Comparison of ENCODE assay signal across 16 cellular contexts in genomic region chr2:11998626-11999378, GRCh38.
DNase-seq lines count a peak whose midpoint lies in the region; ATAC-seq and TF ChIP-seq lines count a peak whose summit lies in the region.
"Had no signal": no experiment of that assay in that cellular context is flagged by ENCODE, and none has a peak within 500 bp of the region (broad histone marks: within the 10 kb centered on the region; RNA-seq: fewer than 3 reads in every experiment).

No MANE protein-coding gene starts in this region.

- peaks cover 13% of the 10 kb centered on the region for H3K4me1 Mint-ChIP-seq in activated CD8-positive, alpha-beta T cell treated with anti-CD3 and anti-CD28 coated beads, Interleukin-2, amount 10 ng/mL, durations not matched to agents 7 days and 5 days (ENCODE audit: low read depth)

- peaks cover 2% of the 10 kb centered on the region for H3K36me3 Mint-ChIP-seq in activated CD8-positive, alpha-beta T cell treated with anti-CD3 and anti-CD28 coated beads, Interleukin-2, amount 10 ng/mL, durations not matched to agents 7 days and 5 days (ENCODE audit: low read depth)

- no peaks in the 10 kb centered on the region for H3K9me3 Mint-ChIP-seq in activated CD8-positive, alpha-beta T cell treated with anti-CD3 and anti-CD28 coated beads, Interleukin-2, amount 10 ng/mL, durations not matched to agents 7 days and 5 days (ENCODE audit: insufficient read depth)

- POLR2A ChIA-PET in activated CD8-positive, alpha-beta T cell treated with anti-CD3 and anti-CD28 coated beads, Interleukin-2, amount 10 ng/mL, durations not matched to agents 7 days and 5 days (lab: Charles Lee), result no interaction called here

- no peak overlapping the region for H3K27ac Mint-ChIP-seq in activated CD8-positive, alpha-beta T cell treated with anti-CD3 and anti-CD28 coated beads, Interleukin-2, amount 10 ng/mL, durations not matched to agents 7 days and 5 days
- H3K27ac Mint-ChIP-seq: activated CD4-positive, alpha-beta T cell treated with anti-CD3 and anti-CD28 coated beads for 36 hours had no signal

- peaks cover 35% of the 10 kb centered on the region for H3K27me3 Mint-ChIP-seq in activated CD8-positive, alpha-beta T cell treated with anti-CD3 and anti-CD28 coated beads, Interleukin-2, amount 10 ng/mL, durations not matched to agents 7 days and 5 days (ENCODE audit: low read depth)

- no peak overlapping the region for H3K4me3 Mint-ChIP-seq in activated CD8-positive, alpha-beta T cell treated with anti-CD3 and anti-CD28 coated beads, Interleukin-2, amount 10 ng/mL, durations not matched to agents 7 days and 5 days
- H3K4me3 Mint-ChIP-seq: activated CD4-positive, alpha-beta T cell treated with anti-CD3 and anti-CD28 coated beads for 36 hours had no signal

- H3K4me3 ChIP-seq in foreskin fibroblast (ENCODE audit: low read depth in 1 of 2, low read length in 2 of 2), result no peak overlapping the region
- H3K4me3 ChIP-seq: cardiac muscle cell, lung, pancreas had no signal

- DNase-seq in HS-5 (ENCODE audit: low read depth) (peak; percentile 18), foreskin fibroblast (peak; percentile 34 to 61), GM03348 (ENCODE audit: low spot score) (no peak), omental fat pad (ENCODE audit: low spot score) (no peak), NCI-H2029 treated with DMSO at 0.1 percent for 48 hours (lab: John Stamatoyannopoulos, UW) (no peak)
- DNase-seq in activated CD8-positive, alpha-beta T cell treated with anti-CD3 and anti-CD28 coated beads, Interleukin-2, amount 10 ng/mL, durations not matched to agents 7 days and 5 days, result no peak
- DNase-seq: activated CD4-positive, alpha-beta T cell treated with anti-CD3 and anti-CD28 coated beads for 36 hours; activated effector memory CD4-positive, alpha-beta T cell treated with Interleukin-2 at 50 U/mL for 16 hours; NCI-H187 treated with DMSO at 0.1 percent for 48 hours; NCI-H82; pancreas had no signal

- CTCF ChIA-PET in activated CD8-positive, alpha-beta T cell treated with anti-CD3 and anti-CD28 coated beads, Interleukin-2, amount 10 ng/mL, durations not matched to agents 7 days and 5 days (lab: Charles Lee), result no interaction called here

- ATAC-seq in GM18498 (IDR thresholded peaks at IDR 0.05; ENCODE audit: unreplicated experiment) (peak; percentile 53), HG02588 (IDR thresholded peaks at IDR 0.05; ENCODE audit: unreplicated experiment) (peak; percentile 52), omental fat pad (ENCODE audit: low FRiP score) (no peak)
- ATAC-seq in activated CD8-positive, alpha-beta T cell treated with anti-CD3 and anti-CD28 coated beads, Interleukin-2, amount 10 ng/mL, durations not matched to agents 7 days and 5 days, result no peak
- ATAC-seq: activated CD4-positive, alpha-beta T cell treated with anti-CD3 and anti-CD28 coated beads for 36 hours; HepG2; pancreas had no signal

- no peak for TF ChIP-seq CTCF in foreskin fibroblast (IDR thresholded peaks at IDR 0.05; ENCODE audit: low read depth, low read length)
- TF ChIP-seq CTCF in omental fat pad (IDR thresholded peaks at IDR 0.05), result no peak

Comparison
In these comparisons a context has a peak if more than half of its experiments do, and no peak if none do; other contexts are left out.
1. ATAC-seq: peak in GM18498 (single experiment) and HG02588 (single experiment); none in activated CD8-positive, alpha-beta T cell treated with anti-CD3 and anti-CD28 coated beads, Interleukin-2, amount 10 ng/mL, durations not matched to agents 7 days and 5 days (single experiment) and omental fat pad (single experiment).
2. DNase-seq: peak in HS-5 (single experiment) and foreskin fibroblast (2 of 2); none in GM03348 (single experiment), activated CD8-positive, alpha-beta T cell treated with anti-CD3 and anti-CD28 coated beads, Interleukin-2, amount 10 ng/mL, durations not matched to agents 7 days and 5 days (single experiment), omental fat pad (single experiment) and NCI-H2029 treated with DMSO at 0.1 percent for 48 hours (single experiment).